Comparison of ENCODE assay signal across 17 cellular contexts in genomic region chr7:4862156-4862555, GRCh38. TPM values are rescaled to one million over a fixed set of nuclear protein-coding genes. Genes with fewer than 3 reads are reported as not detected.
A peak's percentile ranks its signal among the peaks of the same experiment; 100 is the strongest.
DNase-seq lines count a peak whose midpoint lies in the region; ATAC-seq, FAIRE-seq and TF ChIP-seq lines count a peak whose summit lies in the region.
"Had no signal": no experiment of that assay in that cellular context is flagged by ENCODE, and none has a peak within 500 bp of the region (broad histone marks: within the 10 kb centered on the region; RNA-seq: fewer than 3 reads in every experiment).

No MANE protein-coding gene starts in this region.

- TF ChIP-seq CTCF in coronary artery (IDR thresholded peaks at IDR 0.05) (no peak), testis (IDR thresholded peaks at IDR 0.05) (no peak), D721Med (IDR thresholded peaks at IDR 0.05; ENCODE audit: insufficient read depth, missing control alignments) (no peak), RWPE1 (conservative IDR thresholded peaks at IDR 0.05; ENCODE audit: low read depth) (no peak), body of pancreas (IDR thresholded peaks at IDR 0.05) (no peak)

- no peak for FAIRE-seq in D721Med (lab: Jason Lieb, UNC)
- FAIRE-seq: GM12878, HTR-8/SVneo, TTC549 had no signal

- H3K36me3 Mint-ChIP-seq in activated naive CD4-positive, alpha-beta T cell treated with anti-CD3 and anti-CD28 coated beads, Interleukin-2, amount 10 ng/mL, durations not matched to agents 7 days and 5 days: no peaks in the 10 kb centered on the region

- H3K27ac ChIP-seq in coronary artery (no peak overlapping the region), testis (peak overlapping the region; percentile 74 to 75), RWPE1 (no peak overlapping the region), body of pancreas (no peak overlapping the region)

- intact Hi-C loops in testis (cut with DNase I; ENCODE audit: low total_unique reads) (no loop called here), body of pancreas (cut with DNase I) (no loop called here)

- CTCF ChIA-PET in activated naive CD4-positive, alpha-beta T cell treated with anti-CD3 and anti-CD28 coated beads, Interleukin-2, amount 10 ng/mL, durations not matched to agents 7 days and 5 days (lab: Charles Lee): no interaction called here
- CTCF ChIA-PET in RWPE1 (lab: Yijun Ruan, JAX): interaction anchor here (0.6 kb wide), 1 partner anchor 223 kb away, joined by 4 read pairs; no protein-coding TSS in a partner anchor

- no peak for DNase-seq in activated naive CD4-positive, alpha-beta T cell treated with anti-CD3 and anti-CD28 coated beads, Interleukin-2, amount 10 ng/mL, durations not matched to agents 7 days and 5 days
- DNase-seq in activated naive CD4-positive, alpha-beta T cell treated with Interleukin-2 at 50 U/mL for 16 hours: no peak
- DNase-seq in coronary artery (ENCODE audit: low spot score) (peak; percentile 16), testis (no peak), D721Med (ENCODE audit: insufficient read length, low spot score) (no peak), RWPE1 (ENCODE audit: low spot score) (no peak), body of pancreas (no peak)
- DNase-seq: caudate nucleus, DMS153, NCI-H1105, NCI-H510A, RPMI8226 had no signal

- no peaks in the 10 kb centered on the region for H3K4me1 ChIP-seq in mononuclear cell (ENCODE audit: insufficient read depth, low read length)
- H3K4me1 ChIP-seq in testis: no peaks in the 10 kb centered on the region
- H3K4me1 ChIP-seq in body of pancreas: peaks cover 7% of the 10 kb centered on the region

- H3K27ac Mint-ChIP-seq in activated naive CD4-positive, alpha-beta T cell treated with anti-CD3 and anti-CD28 coated beads, Interleukin-2, amount 10 ng/mL, durations not matched to agents 7 days and 5 days: no peak overlapping the region

- H3K4me3 ChIP-seq in coronary artery (peak overlapping the region; percentile 65), mononuclear cell (ENCODE audit: low read length) (peak overlapping the region; percentile 8), testis (peak overlapping the region; percentile 52 to 63), body of pancreas (peak overlapping the region in 1 of 2 donors; percentile 12)
- H3K4me3 ChIP-seq: GM12878 had no signal

- ATAC-seq in body of pancreas: no peak
- ATAC-seq: GM12878 had no signal

- no peak for TF ChIP-seq POLR2A in testis (IDR thresholded peaks at IDR 0.05)
- TF ChIP-seq POLR2A in body of pancreas (IDR thresholded peaks at IDR 0.05): no peak

- 41 to 66% methylated on average over 14 of the region's 14 CpGs for WGBS in testis, 2 donors
- WGBS in body of pancreas, 2 donors: 75 to 82% methylated on average over 14 of the region's 14 CpGs

- H3K4me1 Mint-ChIP-seq in activated naive CD4-positive, alpha-beta T cell treated with anti-CD3 and anti-CD28 coated beads, Interleukin-2, amount 10 ng/mL, durations not matched to agents 7 days and 5 days: no peaks in the 10 kb centered on the region

- peaks cover 44% of the 10 kb centered on the region for H3K27me3 ChIP-seq in mononuclear cell (ENCODE audit: insufficient read depth, low read length)
- no peaks in the 10 kb centered on the region for H3K27me3 ChIP-seq in testis
- peaks cover 0 to 8% of the 10 kb centered on the region in 2 donors for H3K27me3 ChIP-seq in body of pancreas

- H3K36me3 ChIP-seq in testis (ENCODE audit: low read depth, missing control alignments) (no peaks in the 10 kb centered on the region), body of pancreas (replicated peaks in 1 of 2; ENCODE audit: insufficient read depth in 1 of 2, low read depth in 2 of 2) (no peaks in the 10 kb centered on the region)

- H3K9me3 ChIP-seq in mononuclear cell (ENCODE audit: low read depth, low read length) (no peaks in the 10 kb centered on the region), testis (no peaks in the 10 kb centered on the region), body of pancreas (no peaks in the 10 kb centered on the region)

- peaks cover 2% of the 10 kb centered on the region for H3K9me3 Mint-ChIP-seq in activated naive CD4-positive, alpha-beta T cell treated with anti-CD3 and anti-CD28 coated beads, Interleukin-2, amount 10 ng/mL, durations not matched to agents 7 days and 5 days

- POLR2A ChIA-PET in RWPE1 (lab: Yijun Ruan, JAX; ENCODE audit: low non-redundant PET): no interaction called here

- peak overlapping the region; percentile 4 for H3K4me3 Mint-ChIP-seq in activated naive CD4-positive, alpha-beta T cell treated with anti-CD3 and anti-CD28 coated beads, Interleukin-2, amount 10 ng/mL, durations not matched to agents 7 days and 5 days

- H3K27me3 Mint-ChIP-seq in activated naive CD4-positive, alpha-beta T cell treated with anti-CD3 and anti-CD28 coated beads, Interleukin-2, amount 10 ng/mL, durations not matched to agents 7 days and 5 days: peaks cover 56% of the 10 kb centered on the region

RNA-seq across cellular contexts. Expression of gene PAPOLB, which starts 0.3 kb away (rescaled TPM):
- total RNA-seq in mononuclear cell (not detected), testis (10 to 100 TPM; 19.1 to 29.1 TPM), body of pancreas (under 1 TPM in 1 of 2 donors, not detected in 1; under 0.01 TPM)
- polyA plus RNA-seq in testis (ENCODE audit: insufficient read depth, low read depth, low replicate concordance): 65.2 TPM
- total RNA-seq: GM12878, renal cortical epithelial cell had no signal

RNA-seq across cellular contexts. Expression of gene RADIL, which starts 21.4 kb away (rescaled TPM):
- not detected for total RNA-seq in mononuclear cell
- total RNA-seq in testis: 10 to 100 TPM; 24.3 to 25.6 TPM
- 29.7 TPM for polyA plus RNA-seq in testis (ENCODE audit: insufficient read depth, low read depth, low replicate concordance)
- total RNA-seq in body of pancreas: 10 to 100 TPM in 1 of 2 donors, 1 to 10 TPM in 1; 2.1 to 29.0 TPM
- total RNA-seq: renal cortical epithelial cell had no signal

Comparison
In these comparisons a context has a peak if more than half of its experiments do, and no peak if none do; other contexts are left out.
1. H3K27ac ChIP-seq: peak in testis (2 of 2); none in coronary artery (0 of 2), RWPE1 (single experiment) and body of pancreas (0 of 4).
2. RNA of gene PAPOLB, which starts 0.3 kb away (total RNA-seq): 19.1 to 29.1 TPM in testis; not detected in mononuclear cell (single experiment) and under 0.01 TPM in body of pancreas; every median in the first group is over 10 times any median in the second.